Comparison of ENCODE assay signal across 4 cellular contexts in the genomic region with DNA sequence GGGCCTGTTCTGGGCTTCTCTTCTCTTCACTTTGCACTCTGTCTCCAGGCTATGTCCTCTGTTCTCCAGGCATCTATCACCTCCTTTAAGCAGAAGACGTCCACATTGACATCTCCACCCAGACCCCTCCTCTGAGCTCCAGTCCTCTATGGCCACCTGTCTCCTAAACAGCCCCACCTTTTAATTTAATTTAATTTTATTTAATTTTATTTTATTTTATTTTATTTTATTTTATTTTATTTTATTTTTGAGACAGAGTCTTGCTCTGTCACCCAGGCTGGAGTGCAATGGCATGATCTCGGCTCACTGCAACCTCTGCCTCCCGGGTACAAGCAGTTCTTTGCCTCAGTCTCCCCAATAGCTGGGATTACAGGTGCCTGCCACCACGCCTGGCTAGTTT. TPM values are rescaled to one million over a fixed set of nuclear protein-coding genes. Genes with fewer than 3 reads are reported as not detected.
A peak's percentile ranks its signal among the peaks of the same experiment; 100 is the strongest.
DNase-seq lines count a peak whose midpoint lies in the region; ATAC-seq and TF ChIP-seq lines count a peak whose summit lies in the region.
"Not testable (repeated sequence)": the region's sequence is repeated elsewhere in the genome, so short reads cannot be mapped to it uniquely, and the experiment has no call there.

No MANE protein-coding gene starts in this region.

- ATAC-seq in WTC11 = not testable (repeated sequence)

- intact Hi-C loops in activated naive CD4-positive, alpha-beta T cell treated with anti-CD3 and anti-CD28 coated beads for 36 hours (cut with micrococcal nuclease); sigmoid colon (cut with DNase I): not testable (repeated sequence)

- not testable (repeated sequence) for H3K4me1 ChIP-seq in sigmoid colon

- DNase-seq in WTC11 (ENCODE audit: low spot score); activated naive CD4-positive, alpha-beta T cell treated with anti-CD3 and anti-CD28 coated beads for 36 hours: not testable (repeated sequence)
- DNase-seq in chondrocyte (ENCODE audit: low spot score) = peak; percentile 1
- DNase-seq in sigmoid colon = peak; percentile 7

- H3K36me3 Mint-ChIP-seq in WTC11 (peaks cover 19% of the 10 kb centered on the region), chondrocyte (ENCODE audit: low read depth) (peaks cover 12% of the 10 kb centered on the region)
- not testable (repeated sequence) for H3K36me3 Mint-ChIP-seq in activated naive CD4-positive, alpha-beta T cell treated with anti-CD3 and anti-CD28 coated beads for 36 hours (ENCODE audit: low read depth)

- not testable (repeated sequence) for H3K36me3 ChIP-seq in sigmoid colon

- not testable (repeated sequence) for H3K4me1 Mint-ChIP-seq in WTC11; activated naive CD4-positive, alpha-beta T cell treated with anti-CD3 and anti-CD28 coated beads for 36 hours (ENCODE audit: low read depth); chondrocyte (ENCODE audit: low read depth)

- not testable (repeated sequence) for TF ChIP-seq CTCF in WTC11 (IDR thresholded peaks at IDR 0.05); chondrocyte (IDR thresholded peaks at IDR 0.05); sigmoid colon (IDR thresholded peaks at IDR 0.05)

- not testable (repeated sequence) for H3K27ac ChIP-seq in sigmoid colon

- H3K27me3 ChIP-seq in sigmoid colon = not testable (repeated sequence)

- H3K9me3 Mint-ChIP-seq in WTC11 (peaks cover 24% of the 10 kb centered on the region), chondrocyte (ENCODE audit: low read depth) (peaks cover 20% of the 10 kb centered on the region)
- not testable (repeated sequence) for H3K9me3 Mint-ChIP-seq in activated naive CD4-positive, alpha-beta T cell treated with anti-CD3 and anti-CD28 coated beads for 36 hours

- POLR2A ChIA-PET in WTC11 (lab: Charles Lee) = not testable (repeated sequence)

- H3K27me3 Mint-ChIP-seq in WTC11 (ENCODE audit: low read depth) (peaks cover 24% of the 10 kb centered on the region), chondrocyte (ENCODE audit: low read depth) (peaks cover 12% of the 10 kb centered on the region)
- H3K27me3 Mint-ChIP-seq in activated naive CD4-positive, alpha-beta T cell treated with anti-CD3 and anti-CD28 coated beads for 36 hours (ENCODE audit: low read depth) = not testable (repeated sequence)

- not testable (repeated sequence) for H3K9me3 ChIP-seq in sigmoid colon

- CTCF ChIA-PET in WTC11 (lab: Charles Lee); activated naive CD4-positive, alpha-beta T cell treated with anti-CD3 and anti-CD28 coated beads for 36 hours (lab: Charles Lee): not testable (repeated sequence)

- H3K4me3 ChIP-seq in sigmoid colon = not testable (repeated sequence)

- H3K4me3 Mint-ChIP-seq in WTC11; activated naive CD4-positive, alpha-beta T cell treated with anti-CD3 and anti-CD28 coated beads for 36 hours; chondrocyte (ENCODE audit: unreplicated experiment): not testable (repeated sequence)

- TF ChIP-seq EP300 in sigmoid colon (IDR thresholded peaks at IDR 0.05) = not testable (repeated sequence)

- H3K27ac Mint-ChIP-seq in WTC11; chondrocyte (ENCODE audit: unreplicated experiment): not testable (repeated sequence)
- peak overlapping the region; percentile 38 for H3K27ac Mint-ChIP-seq in activated naive CD4-positive, alpha-beta T cell treated with anti-CD3 and anti-CD28 coated beads for 36 hours

- 85 to 94% methylated on average over 4 of the region's 4 CpGs for WGBS in sigmoid colon, 2 donors

- TF ChIP-seq POLR2A in sigmoid colon (IDR thresholded peaks at IDR 0.05) = not testable (repeated sequence)

TF ChIP-seq in WTC11, 78 proteins besides CTCF, POLR2A, EP300 and RAD21:
- peak; percentile 93 for TF ChIP-seq HMGA2 (CRISPR knock-in tag; IDR thresholded peaks at IDR 0.05)

RNA-seq across cellular contexts. Expression of a gene that starts 43.2 kb away (rescaled TPM):
- 98.8 to 115 TPM (median 105 TPM) in 3 replicates for total RNA-seq in WTC11 (2021)
- 10 to 100 TPM; 55.0 to 58.3 TPM for total RNA-seq in activated naive CD4-positive, alpha-beta T cell treated with anti-CD3 and anti-CD28 coated beads for 36 hours
- 22.0 to 41.2 TPM (median 26.2 TPM) in 3 replicates for total RNA-seq in chondrocyte
- total RNA-seq in sigmoid colon = 10 to 100 TPM; 27.4 to 38.5 (median 34.8) TPM
- 10 to 100 TPM; 40.1 to 62.5 (median 41.8) TPM for polyA plus RNA-seq in sigmoid colon
